1 cellular context compared by ENCODE assay signal in the genomic region with DNA sequence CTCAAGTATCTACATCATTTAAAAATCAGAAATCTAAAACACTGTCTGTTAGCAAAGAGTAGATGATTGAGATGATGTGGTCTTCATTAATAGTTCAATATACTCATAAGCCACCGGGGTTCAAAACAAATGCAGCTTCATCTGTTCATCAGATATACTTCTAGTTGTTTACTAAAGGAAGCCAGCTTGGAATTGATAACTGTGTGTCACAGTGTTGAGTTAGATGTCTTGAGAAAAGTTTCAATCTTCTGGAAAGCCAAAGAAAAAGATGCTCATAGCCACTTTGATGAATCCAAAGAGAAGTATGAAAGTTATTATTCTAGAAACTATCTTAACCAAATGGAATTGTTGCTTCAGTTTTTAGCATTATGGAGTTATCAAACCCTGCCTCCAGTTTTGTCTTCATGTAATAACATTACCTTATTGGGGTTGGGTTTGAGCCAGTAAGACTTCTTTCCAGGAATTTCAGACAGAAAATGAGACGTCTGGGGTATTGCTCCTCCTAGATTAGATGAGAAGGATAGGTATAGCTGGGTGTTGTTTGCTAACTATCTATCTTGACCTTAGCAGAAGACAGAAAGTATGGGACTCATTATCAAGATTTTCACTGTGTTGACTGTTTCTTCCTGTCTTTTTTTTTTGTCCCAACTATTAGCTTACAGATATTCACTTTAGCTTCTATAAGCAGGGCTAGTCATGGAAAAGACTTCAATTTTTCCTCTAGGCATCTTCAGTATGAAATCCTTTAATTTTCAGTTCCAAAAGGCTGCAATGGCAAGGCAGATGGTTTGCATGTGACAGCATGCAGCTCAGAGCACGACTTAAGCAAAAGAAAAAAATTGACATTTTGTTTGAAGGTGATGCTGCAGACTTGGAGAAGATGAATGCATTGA.
TF ChIP-seq lines count a peak whose summit lies in the region.

No MANE protein-coding gene starts in this region.

TF ChIP-seq in K562, 482 proteins besides CTCF, POLR2A, EP300 and RAD21 (continued from another document):
- TF ChIP-seq, protein P1, sequence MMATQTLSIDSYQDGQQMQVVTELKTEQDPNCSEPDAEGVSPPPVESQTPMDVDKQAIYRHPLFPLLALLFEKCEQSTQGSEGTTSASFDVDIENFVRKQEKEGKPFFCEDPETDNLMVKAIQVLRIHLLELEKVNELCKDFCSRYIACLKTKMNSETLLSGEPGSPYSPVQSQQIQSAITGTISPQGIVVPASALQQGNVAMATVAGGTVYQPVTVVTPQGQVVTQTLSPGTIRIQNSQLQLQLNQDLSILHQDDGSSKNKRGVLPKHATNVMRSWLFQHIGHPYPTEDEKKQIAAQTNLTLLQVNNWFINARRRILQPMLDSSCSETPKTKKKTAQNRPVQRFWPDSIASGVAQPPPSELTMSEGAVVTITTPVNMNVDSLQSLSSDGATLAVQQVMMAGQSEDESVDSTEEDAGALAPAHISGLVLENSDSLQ (IDR thresholded peaks at IDR 0.05), result 0 out of 2 replicates have a peak, but pooled peaks have one; percentile 26
- TF ChIP-seq, protein P2, sequence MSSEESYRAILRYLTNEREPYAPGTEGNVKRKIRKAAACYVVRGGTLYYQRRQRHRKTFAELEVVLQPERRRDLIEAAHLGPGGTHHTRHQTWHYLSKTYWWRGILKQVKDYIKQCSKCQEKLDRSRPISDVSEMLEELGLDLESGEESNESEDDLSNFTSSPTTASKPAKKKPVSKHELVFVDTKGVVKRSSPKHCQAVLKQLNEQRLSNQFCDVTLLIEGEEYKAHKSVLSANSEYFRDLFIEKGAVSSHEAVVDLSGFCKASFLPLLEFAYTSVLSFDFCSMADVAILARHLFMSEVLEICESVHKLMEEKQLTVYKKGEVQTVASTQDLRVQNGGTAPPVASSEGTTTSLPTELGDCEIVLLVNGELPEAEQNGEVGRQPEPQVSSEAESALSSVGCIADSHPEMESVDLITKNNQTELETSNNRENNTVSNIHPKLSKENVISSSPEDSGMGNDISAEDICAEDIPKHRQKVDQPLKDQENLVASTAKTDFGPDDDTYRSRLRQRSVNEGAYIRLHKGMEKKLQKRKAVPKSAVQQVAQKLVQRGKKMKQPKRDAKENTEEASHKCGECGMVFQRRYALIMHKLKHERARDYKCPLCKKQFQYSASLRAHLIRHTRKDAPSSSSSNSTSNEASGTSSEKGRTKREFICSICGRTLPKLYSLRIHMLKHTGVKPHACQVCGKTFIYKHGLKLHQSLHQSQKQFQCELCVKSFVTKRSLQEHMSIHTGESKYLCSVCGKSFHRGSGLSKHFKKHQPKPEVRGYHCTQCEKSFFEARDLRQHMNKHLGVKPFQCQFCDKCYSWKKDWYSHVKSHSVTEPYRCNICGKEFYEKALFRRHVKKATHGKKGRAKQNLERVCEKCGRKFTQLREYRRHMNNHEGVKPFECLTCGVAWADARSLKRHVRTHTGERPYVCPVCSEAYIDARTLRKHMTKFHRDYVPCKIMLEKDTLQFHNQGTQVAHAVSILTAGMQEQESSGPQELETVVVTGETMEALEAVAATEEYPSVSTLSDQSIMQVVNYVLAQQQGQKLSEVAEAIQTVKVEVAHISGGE (CRISPR knock-in tag; IDR thresholded peaks at IDR 0.05), result no peak
- TF ChIP-seq U2AF2 (optimal IDR thresholded peaks at IDR 0.05; ENCODE audit: low read depth, low read length) (no peak), EP400 (IDR thresholded peaks at IDR 0.05) (peak; percentile 48; the same call in 1 of the 2 replicates), NCOR1 (IDR thresholded peaks at IDR 0.05) (peak; percentile 95), ZNF140 (CRISPR knock-in tag; IDR thresholded peaks at IDR 0.05) (no peak), ZNF175 (CRISPR knock-in tag; IDR thresholded peaks at IDR 0.05; ENCODE audit: low read depth) (peak; percentile 63; the same call in 1 of the 2 replicates), STAT5A (IDR thresholded peaks at IDR 0.05; ENCODE audit: borderline replicate concordance, low read length) (peak; percentile 95), NELFE (IDR thresholded peaks at IDR 0.05; ENCODE audit: insufficient read depth, insufficient read length) (no peak), XRCC5 (IDR thresholded peaks at IDR 0.05; ENCODE audit: low read depth, low read length) (no peak), NBN (IDR thresholded peaks at IDR 0.05; ENCODE audit: low read depth) (peak; percentile 41; the same call in 1 of the 2 replicates), SNRNP70 (optimal IDR thresholded peaks at IDR 0.05; ENCODE audit: low read depth, low read length) (no peak), MYC (IDR thresholded peaks at IDR 0.05; ENCODE audit: low read depth, low read length) (peak; percentile 48; the same call in 1 of the 2 replicates), MYC (CRISPR knock-in tag; IDR thresholded peaks at IDR 0.05; ENCODE audit: borderline replicate concordance, low read depth) (no peak), HNRNPUL1 (IDR thresholded peaks at IDR 0.05; ENCODE audit: low read length) (no peak), POLR2AphosphoS5 (IDR thresholded peaks at IDR 0.05; ENCODE audit: control insufficient read depth, insufficient read depth, low read depth, low read length) (peak; percentile 59; the same call in 1 of the 2 replicates), CCNT2 (IDR thresholded peaks at IDR 0.05; ENCODE audit: borderline replicate concordance, extremely low read depth, insufficient read length, low read depth, low read length) (peak; percentile 94), ZNF707 (CRISPR knock-in tag; conservative IDR thresholded peaks at IDR 0.05) (no peak), SREBF2 (CRISPR knock-in tag; IDR thresholded peaks at IDR 0.05) (no peak)
- TF ChIP-seq, protein P3, sequence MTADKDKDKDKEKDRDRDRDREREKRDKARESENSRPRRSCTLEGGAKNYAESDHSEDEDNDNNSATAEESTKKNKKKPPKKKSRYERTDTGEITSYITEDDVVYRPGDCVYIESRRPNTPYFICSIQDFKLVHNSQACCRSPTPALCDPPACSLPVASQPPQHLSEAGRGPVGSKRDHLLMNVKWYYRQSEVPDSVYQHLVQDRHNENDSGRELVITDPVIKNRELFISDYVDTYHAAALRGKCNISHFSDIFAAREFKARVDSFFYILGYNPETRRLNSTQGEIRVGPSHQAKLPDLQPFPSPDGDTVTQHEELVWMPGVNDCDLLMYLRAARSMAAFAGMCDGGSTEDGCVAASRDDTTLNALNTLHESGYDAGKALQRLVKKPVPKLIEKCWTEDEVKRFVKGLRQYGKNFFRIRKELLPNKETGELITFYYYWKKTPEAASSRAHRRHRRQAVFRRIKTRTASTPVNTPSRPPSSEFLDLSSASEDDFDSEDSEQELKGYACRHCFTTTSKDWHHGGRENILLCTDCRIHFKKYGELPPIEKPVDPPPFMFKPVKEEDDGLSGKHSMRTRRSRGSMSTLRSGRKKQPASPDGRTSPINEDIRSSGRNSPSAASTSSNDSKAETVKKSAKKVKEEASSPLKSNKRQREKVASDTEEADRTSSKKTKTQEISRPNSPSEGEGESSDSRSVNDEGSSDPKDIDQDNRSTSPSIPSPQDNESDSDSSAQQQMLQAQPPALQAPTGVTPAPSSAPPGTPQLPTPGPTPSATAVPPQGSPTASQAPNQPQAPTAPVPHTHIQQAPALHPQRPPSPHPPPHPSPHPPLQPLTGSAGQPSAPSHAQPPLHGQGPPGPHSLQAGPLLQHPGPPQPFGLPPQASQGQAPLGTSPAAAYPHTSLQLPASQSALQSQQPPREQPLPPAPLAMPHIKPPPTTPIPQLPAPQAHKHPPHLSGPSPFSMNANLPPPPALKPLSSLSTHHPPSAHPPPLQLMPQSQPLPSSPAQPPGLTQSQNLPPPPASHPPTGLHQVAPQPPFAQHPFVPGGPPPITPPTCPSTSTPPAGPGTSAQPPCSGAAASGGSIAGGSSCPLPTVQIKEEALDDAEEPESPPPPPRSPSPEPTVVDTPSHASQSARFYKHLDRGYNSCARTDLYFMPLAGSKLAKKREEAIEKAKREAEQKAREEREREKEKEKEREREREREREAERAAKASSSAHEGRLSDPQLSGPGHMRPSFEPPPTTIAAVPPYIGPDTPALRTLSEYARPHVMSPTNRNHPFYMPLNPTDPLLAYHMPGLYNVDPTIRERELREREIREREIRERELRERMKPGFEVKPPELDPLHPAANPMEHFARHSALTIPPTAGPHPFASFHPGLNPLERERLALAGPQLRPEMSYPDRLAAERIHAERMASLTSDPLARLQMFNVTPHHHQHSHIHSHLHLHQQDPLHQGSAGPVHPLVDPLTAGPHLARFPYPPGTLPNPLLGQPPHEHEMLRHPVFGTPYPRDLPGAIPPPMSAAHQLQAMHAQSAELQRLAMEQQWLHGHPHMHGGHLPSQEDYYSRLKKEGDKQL (CRISPR knock-in tag; IDR thresholded peaks at IDR 0.05; ENCODE audit: borderline replicate concordance), result no peak
- TF ChIP-seq, protein P4, sequence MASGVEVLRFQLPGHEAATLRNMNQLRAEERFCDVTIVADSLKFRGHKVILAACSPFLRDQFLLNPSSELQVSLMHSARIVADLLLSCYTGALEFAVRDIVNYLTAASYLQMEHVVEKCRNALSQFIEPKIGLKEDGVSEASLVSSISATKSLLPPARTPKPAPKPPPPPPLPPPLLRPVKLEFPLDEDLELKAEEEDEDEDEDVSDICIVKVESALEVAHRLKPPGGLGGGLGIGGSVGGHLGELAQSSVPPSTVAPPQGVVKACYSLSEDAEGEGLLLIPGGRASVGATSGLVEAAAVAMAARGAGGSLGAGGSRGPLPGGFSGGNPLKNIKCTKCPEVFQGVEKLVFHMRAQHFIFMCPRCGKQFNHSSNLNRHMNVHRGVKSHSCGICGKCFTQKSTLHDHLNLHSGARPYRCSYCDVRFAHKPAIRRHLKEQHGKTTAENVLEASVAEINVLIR (CRISPR knock-in tag; IDR thresholded peaks at IDR 0.05), result no peak
- TF ChIP-seq, protein P5, sequence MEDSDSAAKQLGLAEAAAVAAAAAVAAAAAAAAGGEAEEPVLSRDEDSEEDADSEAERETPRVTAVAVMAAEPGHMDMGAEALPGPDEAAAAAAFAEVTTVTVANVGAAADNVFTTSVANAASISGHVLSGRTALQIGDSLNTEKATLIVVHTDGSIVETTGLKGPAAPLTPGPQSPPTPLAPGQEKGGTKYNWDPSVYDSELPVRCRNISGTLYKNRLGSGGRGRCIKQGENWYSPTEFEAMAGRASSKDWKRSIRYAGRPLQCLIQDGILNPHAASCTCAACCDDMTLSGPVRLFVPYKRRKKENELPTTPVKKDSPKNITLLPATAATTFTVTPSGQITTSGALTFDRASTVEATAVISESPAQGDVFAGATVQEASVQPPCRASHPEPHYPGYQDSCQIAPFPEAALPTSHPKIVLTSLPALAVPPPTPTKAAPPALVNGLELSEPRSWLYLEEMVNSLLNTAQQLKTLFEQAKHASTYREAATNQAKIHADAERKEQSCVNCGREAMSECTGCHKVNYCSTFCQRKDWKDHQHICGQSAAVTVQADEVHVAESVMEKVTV (CRISPR knock-in tag; IDR thresholded peaks at IDR 0.05), result no peak
